20 cellular contexts compared by ENCODE assay signal in genomic region chr16:69905171-69905555, GRCh38. TPM values are rescaled to one million over a fixed set of nuclear protein-coding genes. Genes with fewer than 3 reads are reported as not detected.
DNase-seq lines count a peak whose midpoint lies in the region; ATAC-seq, FAIRE-seq and TF ChIP-seq lines count a peak whose summit lies in the region.
"Had no signal": no experiment of that assay in that cellular context is flagged by ENCODE, and none has a peak within 500 bp of the region (broad histone marks: within the 10 kb centered on the region; RNA-seq: fewer than 3 reads in every experiment).

No MANE protein-coding gene starts in this region.

- TF ChIP-seq CTCF in HEK293 (tag by site-specific recombination; IDR thresholded peaks at IDR 0.05) (no peak), K562 (IDR thresholded peaks at IDR 0.05 in 2 of 3, conservative IDR thresholded peaks at IDR 0.05 in 1 of 3; ENCODE audit: insufficient read depth in 2 of 3, low read depth in 1 of 3, low read length in 3 of 3) (no peak)

- H3K36me3 ChIP-seq in HEK293 (ENCODE audit: control insufficient read depth in 2 of 2, insufficient read depth in 1 of 2, low read length in 2 of 2) (peaks cover 0 to 15% of the 10 kb centered on the region in 2 experiments; a peak in 1 of 3 replicates), K562 (ENCODE audit: control insufficient read depth, insufficient read depth, low read length) (peaks cover 10% of the 10 kb centered on the region; the same call in 2 of the 3 replicates), iPS-20b (ENCODE audit: insufficient read depth, low read depth, low read length) (no peaks in the 10 kb centered on the region)
- H3K36me3 ChIP-seq: HAP-1 had no signal

- TF ChIP-seq EP300 in K562 (IDR thresholded peaks at IDR 0.05; ENCODE audit: low read length) = no peak

- intact Hi-C loops in K562 (cut with micrococcal nuclease) = no loop called here

- H3K9ac ChIP-seq in K562 (ENCODE audit: insufficient read depth in 1 of 2, low read depth in 2 of 2, low read length in 2 of 2) (no peak overlapping the region), iPS-20b (ENCODE audit: low read depth, low read length) (peak overlapping the region; percentile 10; the same call in 1 of the 2 replicates)
- H3K9ac ChIP-seq: GM23248 had no signal

- in situ Hi-C loops in K562 (cut with MboI) = no loop called here

- TF ChIP-seq RAD21 in K562 (CRISPR knock-in tag; conservative IDR thresholded peaks at IDR 0.05 in 1 of 2, IDR thresholded peaks at IDR 0.05 in 1 of 2) = no peak

- H3K4me3 ChIP-seq in HEK293 (ENCODE audit: low read depth, low read length) (no peak overlapping the region), K562 (no peak overlapping the region), iPS-20b (ENCODE audit: low read length) (no peak overlapping the region)
- H3K4me3 ChIP-seq: A549, GM23248, HAP-1 had no signal

- H3K79me2 ChIP-seq in K562 (ENCODE audit: control insufficient read depth, insufficient read depth, low read length) = no peaks in the 10 kb centered on the region

- WGBS in K562 (ENCODE audit: insufficient coverage, low coverage, missing lambda C conversion rate) = 79% methylated on average over 2 of the region's 2 CpGs

- no peak for FAIRE-seq in K562 (lab: Jason Lieb, UNC)
- FAIRE-seq: A549, GM12892, GM19239 had no signal

- CTCF ChIA-PET in HEK293 (lab: Yijun Ruan, JAX) (no interaction called here), K562 (lab: Yijun Ruan, JAX; ENCODE audit: low intra/inter-chr PET ratio) (no interaction called here)

- H2AFZ ChIP-seq in K562 (ENCODE audit: low read depth, low read length) = peak overlapping the region; percentile 40; the same call in 1 of the 2 replicates
- H2AFZ ChIP-seq: GM23248 had no signal

- ATAC-seq in K562 = peak; percentile 55
- no peak for ATAC-seq in GM21619 (IDR thresholded peaks at IDR 0.05; ENCODE audit: unreplicated experiment)
- no peak for ATAC-seq in GM19397 (IDR thresholded peaks at IDR 0.05; ENCODE audit: unreplicated experiment)
- ATAC-seq in GM18517 (IDR thresholded peaks at IDR 0.05; ENCODE audit: unreplicated experiment) = no peak
- ATAC-seq: A549; CD8-positive, alpha-beta T cell had no signal

- H3K4me2 ChIP-seq in K562 (ENCODE audit: insufficient read depth, low read length) = 0 out of 2 replicates have a peak overlapping the region, but pooled peaks have one; percentile 17
- H3K4me2 ChIP-seq: A549 had no signal

- POLR2A ChIA-PET in HEK293 (lab: Yijun Ruan, JAX) = interaction anchor here (1.8 kb wide), 1 partner anchor 13 kb away, joined by 3 read pairs; no protein-coding TSS in a partner anchor
- POLR2A ChIA-PET in K562 (lab: Yijun Ruan, JAX) = interaction anchor here (0.6 to 2.1 kb wide), 4 partner anchors 10 to 25 kb away, joined by 3 to 9 read pairs (median 4); no protein-coding TSS in a partner anchor

- H3K27ac ChIP-seq in HEK293 (ENCODE audit: extremely low read depth, low read depth, low read length) (no peak overlapping the region), K562 (ENCODE audit: extremely low read depth, low read depth, low read length) (0 out of 3 replicates have a peak overlapping the region, but pooled peaks have one; percentile 18), iPS-20b (ENCODE audit: low read length) (peak overlapping the region; percentile 2)
- H3K27ac ChIP-seq: A549, GM23248 had no signal

- no peaks in the 10 kb centered on the region for H3K9me1 ChIP-seq in K562 (ENCODE audit: control insufficient read depth, insufficient read depth, low read length)

- no TSS peak for BruUV-seq in K562 (replicated peaks; lab: Mats Ljungman, UMichigan)

- H3K9me3 ChIP-seq in HEK293 (ENCODE audit: control insufficient read depth, insufficient read depth, low read depth, low read length) (no peaks in the 10 kb centered on the region), K562 (replicated peaks; ENCODE audit: control insufficient read depth, insufficient read depth, low read depth, low read length) (no peaks in the 10 kb centered on the region), iPS-20b (ENCODE audit: insufficient read depth, low read depth, low read length) (no peaks in the 10 kb centered on the region)
- H3K9me3 ChIP-seq: A549, Caco-2, HAP-1 had no signal

- no peaks in the 10 kb centered on the region for H4K20me1 ChIP-seq in K562 (replicated peaks; ENCODE audit: control insufficient read depth, insufficient read depth, low read length)

- TF ChIP-seq POLR2A in K562 (conservative IDR thresholded peaks at IDR 0.05) = no peak

- H3K27me3 ChIP-seq in K562 (ENCODE audit: control insufficient read depth in 2 of 2, insufficient read depth in 2 of 2, low read length in 2 of 2) = no peaks in the 10 kb centered on the region
- H3K27me3 ChIP-seq in iPS-20b (ENCODE audit: insufficient read depth, low read length) = no peaks in the 10 kb centered on the region

- no peaks in the 10 kb centered on the region for H3K4me1 ChIP-seq in HEK293 (ENCODE audit: control insufficient read depth, insufficient read depth, low read length)
- H3K4me1 ChIP-seq in K562 (replicated peaks in 1 of 2; ENCODE audit: control insufficient read depth in 2 of 2, insufficient read depth in 2 of 2, low read length in 2 of 2) = peaks cover 3% of the 10 kb centered on the region in 2 experiments; a peak in 2 of 5 replicates
- H3K4me1 ChIP-seq in iPS-20b (ENCODE audit: insufficient read depth, low read length) = no peaks in the 10 kb centered on the region; the same call in 1 of the 2 replicates
- H3K4me1 ChIP-seq: Caco-2 had no signal

- DNase-seq in K562 (ENCODE audit: extremely low read depth in 1 of 4, low spot score in 3 of 4) (no peak), mesenteric fat pad (ENCODE audit: low spot score) (no peak)
- DNase-seq: Caco-2; CD8-positive, alpha-beta T cell; DND-41; GDM1; GM23248; HFFc6; KBM-7 had no signal

TF ChIP-seq in HEK293, 187 proteins besides CTCF, POLR2A, EP300 and RAD21:
- TF ChIP-seq ZNF132 (tag by site-specific recombination; IDR thresholded peaks at IDR 0.05; ENCODE audit: borderline replicate concordance) = no peak
- peak; percentile 82 for TF ChIP-seq ZNF549 (tag by site-specific recombination; IDR thresholded peaks at IDR 0.05)

TF ChIP-seq in K562, 482 proteins besides CTCF, POLR2A, EP300 and RAD21:
- TF ChIP-seq ZNF253 (CRISPR knock-in tag; conservative IDR thresholded peaks at IDR 0.05) (no peak), CBFA2T2 (conservative IDR thresholded peaks at IDR 0.05) (no peak)
- TF ChIP-seq, protein P1, sequence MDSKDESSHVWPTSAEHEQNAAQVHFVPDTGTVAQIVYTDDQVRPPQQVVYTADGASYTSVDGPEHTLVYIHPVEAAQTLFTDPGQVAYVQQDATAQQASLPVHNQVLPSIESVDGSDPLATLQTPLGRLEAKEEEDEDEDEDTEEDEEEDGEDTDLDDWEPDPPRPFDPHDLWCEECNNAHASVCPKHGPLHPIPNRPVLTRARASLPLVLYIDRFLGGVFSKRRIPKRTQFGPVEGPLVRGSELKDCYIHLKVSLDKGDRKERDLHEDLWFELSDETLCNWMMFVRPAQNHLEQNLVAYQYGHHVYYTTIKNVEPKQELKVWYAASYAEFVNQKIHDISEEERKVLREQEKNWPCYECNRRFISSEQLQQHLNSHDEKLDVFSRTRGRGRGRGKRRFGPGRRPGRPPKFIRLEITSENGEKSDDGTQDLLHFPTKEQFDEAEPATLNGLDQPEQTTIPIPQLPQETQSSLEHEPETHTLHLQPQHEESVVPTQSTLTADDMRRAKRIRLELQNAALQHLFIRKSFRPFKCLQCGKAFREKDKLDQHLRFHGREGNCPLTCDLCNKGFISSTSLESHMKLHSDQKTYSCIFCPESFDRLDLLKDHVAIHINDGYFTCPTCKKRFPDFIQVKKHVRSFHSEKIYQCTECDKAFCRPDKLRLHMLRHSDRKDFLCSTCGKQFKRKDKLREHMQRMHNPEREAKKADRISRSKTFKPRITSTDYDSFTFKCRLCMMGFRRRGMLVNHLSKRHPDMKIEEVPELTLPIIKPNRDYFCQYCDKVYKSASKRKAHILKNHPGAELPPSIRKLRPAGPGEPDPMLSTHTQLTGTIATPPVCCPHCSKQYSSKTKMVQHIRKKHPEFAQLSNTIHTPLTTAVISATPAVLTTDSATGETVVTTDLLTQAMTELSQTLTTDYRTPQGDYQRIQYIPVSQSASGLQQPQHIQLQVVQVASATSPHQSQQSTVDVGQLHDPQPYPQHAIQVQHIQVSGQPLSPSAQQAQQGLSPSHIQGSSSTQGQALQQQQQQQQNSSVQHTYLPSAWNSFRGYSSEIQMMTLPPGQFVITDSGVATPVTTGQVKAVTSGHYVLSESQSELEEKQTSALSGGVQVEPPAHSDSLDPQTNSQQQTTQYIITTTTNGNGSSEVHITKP (IDR thresholded peaks at IDR 0.05; ENCODE audit: partially characterized antibody) = peak; percentile 73

RNA-seq across cellular contexts. Expression of gene CLEC18A, which starts 46.0 kb away (rescaled TPM):
- total RNA-seq in K562 (2011; cell fraction: chromatin; rRNA removed; ENCODE audit: low replicate concordance) = 3.9 and 7.1 TPM in 2 replicates
- total RNA-seq in K562 (2011; cell fraction: nucleolus; rRNA removed) = 4.1 and 5.5 TPM in 2 replicates
- 4.4 and 9.5 TPM in 2 replicates for total RNA-seq in K562 (2011; cell fraction: nucleoplasm; rRNA removed)
- total RNA-seq in K562 (2014; rRNA removed) (0.23 and 0.24 TPM in 2 replicates), K562 (2014; rRNA removed; fragmentation: Illumina TruSeq; extraction: Trizol) (0.06 and 0.33 TPM in 2 replicates), K562 (2015; rRNA removed; fragmentation: Illumina TruSeq; extraction: Trizol) (0.19 and 0.25 TPM in 2 replicates), K562 (2021) (0.27 and 0.29 TPM in 2 replicates), mesenteric fat pad (0.61 TPM)
- polyA plus RNA-seq in K562 (2011; rRNA removed) (0.17 and 0.28 TPM in 2 replicates), K562 (2014; fragmentation: Illumina TruSeq; extraction: Trizol) (0.13 and 0.22 TPM in 2 replicates), K562 (2014; fragmentation: Nextera tagmentation; extraction: Ambion mirVana) (not detected), K562 (2014; rRNA removed) (0.08 and 0.58 TPM in 2 replicates)
- polyA plus RNA-seq in K562 (2011; cell fraction: cytosol; rRNA removed) = 0.16 and 0.25 TPM in 2 replicates
- 2.0 and 2.5 TPM in 2 replicates for polyA plus RNA-seq in K562 (2011; cell fraction: nucleus; rRNA removed)
- 0.10 and 0.29 TPM in 2 replicates for polyA plus RNA-seq in K562 (2012)
- polyA minus RNA-seq in K562 (2011; rRNA and poly(A)+ RNA removed) = 0.27 TPM in 1 of 2 replicates, not detected in the other
- not detected in 2 replicates for polyA minus RNA-seq in K562 (2011; cell fraction: cytosol; rRNA and poly(A)+ RNA removed)
- polyA minus RNA-seq in K562 (2011; cell fraction: nucleus; rRNA and poly(A)+ RNA removed) = 1.2 and 1.7 TPM in 2 replicates
- polyA plus RNA-seq: AG04450, CD14-positive monocyte had no signal
